8 cellular contexts compared by ENCODE assay signal in the genomic region with DNA sequence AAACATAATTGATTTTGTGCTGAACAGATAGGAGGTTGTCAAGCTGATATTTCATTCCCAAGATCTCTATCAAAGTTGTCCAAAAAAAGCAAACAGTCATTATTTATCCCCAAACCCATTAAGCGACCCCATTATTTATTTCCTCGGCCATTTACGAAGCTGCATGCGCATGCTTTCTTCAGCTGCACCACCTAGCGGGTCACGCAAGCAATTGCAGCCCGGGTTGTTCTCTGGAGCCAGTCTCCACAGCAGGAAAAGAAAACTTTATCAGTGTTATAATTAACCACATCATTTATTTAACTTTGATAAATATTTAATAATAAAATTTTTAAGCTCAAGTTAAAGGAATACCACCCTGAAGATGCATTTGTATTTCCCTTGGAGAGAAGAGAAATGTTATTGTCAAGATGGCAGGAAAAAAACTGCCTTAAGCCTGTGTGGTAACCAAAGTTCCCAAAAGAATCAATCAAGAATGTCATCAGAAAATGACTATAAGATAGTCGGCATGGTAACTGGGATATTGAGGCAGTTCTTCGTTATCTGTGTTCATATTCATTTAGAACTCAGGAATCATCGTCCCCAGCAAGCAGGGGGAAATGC.
A peak's percentile ranks its signal among the peaks of the same experiment; 100 is the strongest.
DNase-seq lines count a peak whose midpoint lies in the region; ATAC-seq and TF ChIP-seq lines count a peak whose summit lies in the region.

No MANE protein-coding gene starts in this region.

- intact Hi-C loops in activated T-helper 1 cell treated with anti-CD3 and anti-CD28 coated beads, Interleukin-12 subunit alpha, Interleukin-12 subunit beta, Interleukin-2, Interleukin-4 antibody, amounts not matched to agents 30 ng/mL and 10 ng/mL and 1 ng/mL, durations not matched to agents 14 hours and 24 hours and 36 hours (cut with micrococcal nuclease): loop anchor here (1.0 kb wide), 1 partner anchor 1081 kb away; no protein-coding TSS in a partner anchor

- no peak overlapping the region for H3K27ac ChIP-seq in C4-2B

- peak; percentile 80 for ATAC-seq in GM18870 (IDR thresholded peaks at IDR 0.05; ENCODE audit: unreplicated experiment)
- ATAC-seq in HG03097 (IDR thresholded peaks at IDR 0.05; ENCODE audit: low FRiP score, unreplicated experiment): peak; percentile 88
- peak; percentile 37 for ATAC-seq in activated T-helper 17 cell treated with anti-CD3 and anti-CD28 coated beads, Interleukin-2, amount 50 U/mL, for 72 hours (replicated peaks)

- no peak overlapping the region for H3K27ac Mint-ChIP-seq in activated T-helper 17 cell treated with anti-CD3 and anti-CD28 coated beads, Interleukin-2, amount 50 U/mL, for 72 hours
- peak overlapping the region; percentile 41 for H3K27ac Mint-ChIP-seq in progenitor cell of endocrine pancreas
- no peak overlapping the region for H3K27ac Mint-ChIP-seq in activated T-helper 1 cell treated with anti-CD3 and anti-CD28 coated beads, Interleukin-12 subunit alpha, Interleukin-12 subunit beta, Interleukin-2, Interleukin-4 antibody, amounts not matched to agents 30 ng/mL and 10 ng/mL and 1 ng/mL, durations not matched to agents 14 hours and 24 hours and 36 hours

- no peaks in the 10 kb centered on the region for H3K36me3 Mint-ChIP-seq in activated T-helper 17 cell treated with anti-CD3 and anti-CD28 coated beads, Interleukin-2, amount 50 U/mL, for 72 hours (ENCODE audit: low read depth)
- no peaks in the 10 kb centered on the region for H3K36me3 Mint-ChIP-seq in progenitor cell of endocrine pancreas (ENCODE audit: insufficient read depth)
- no peaks in the 10 kb centered on the region for H3K36me3 Mint-ChIP-seq in activated T-helper 1 cell treated with anti-CD3 and anti-CD28 coated beads, Interleukin-12 subunit alpha, Interleukin-12 subunit beta, Interleukin-2, Interleukin-4 antibody, amounts not matched to agents 30 ng/mL and 10 ng/mL and 1 ng/mL, durations not matched to agents 14 hours and 24 hours and 36 hours (ENCODE audit: low read depth)

- peak; percentile 9 for DNase-seq in NCI-H774 (lab: John Stamatoyannopoulos, UW)
- peak; percentile 24 for DNase-seq in foreskin melanocyte
- DNase-seq in progenitor cell of endocrine pancreas (ENCODE audit: low spot score, unreplicated experiment): peak; percentile 41
- no peak for DNase-seq in activated T-helper 1 cell treated with anti-CD3 and anti-CD28 coated beads, Interleukin-12 subunit alpha, Interleukin-12 subunit beta, Interleukin-2, Interleukin-4 antibody, amounts not matched to agents 30 ng/mL and 10 ng/mL and 1 ng/mL, durations not matched to agents 14 hours and 24 hours and 36 hours (ENCODE audit: low spot score)

- TF ChIP-seq CTCF in C4-2B (conservative IDR thresholded peaks at IDR 0.05) (peak; percentile 95), progenitor cell of endocrine pancreas (IDR thresholded peaks at IDR 0.05; ENCODE audit: unreplicated experiment) (peak; percentile 97)

- H3K4me3 Mint-ChIP-seq in activated T-helper 17 cell treated with anti-CD3 and anti-CD28 coated beads, Interleukin-2, amount 50 U/mL, for 72 hours: peak overlapping the region; percentile 1
- no peak overlapping the region for H3K4me3 Mint-ChIP-seq in progenitor cell of endocrine pancreas (ENCODE audit: low read depth)
- H3K4me3 Mint-ChIP-seq in activated T-helper 1 cell treated with anti-CD3 and anti-CD28 coated beads, Interleukin-12 subunit alpha, Interleukin-12 subunit beta, Interleukin-2, Interleukin-4 antibody, amounts not matched to agents 30 ng/mL and 10 ng/mL and 1 ng/mL, durations not matched to agents 14 hours and 24 hours and 36 hours: no peak overlapping the region

- no peaks in the 10 kb centered on the region for H3K27me3 Mint-ChIP-seq in activated T-helper 17 cell treated with anti-CD3 and anti-CD28 coated beads, Interleukin-2, amount 50 U/mL, for 72 hours
- no peaks in the 10 kb centered on the region for H3K27me3 Mint-ChIP-seq in progenitor cell of endocrine pancreas
- H3K27me3 Mint-ChIP-seq in activated T-helper 1 cell treated with anti-CD3 and anti-CD28 coated beads, Interleukin-12 subunit alpha, Interleukin-12 subunit beta, Interleukin-2, Interleukin-4 antibody, amounts not matched to agents 30 ng/mL and 10 ng/mL and 1 ng/mL, durations not matched to agents 14 hours and 24 hours and 36 hours (ENCODE audit: insufficient read depth): peaks cover 2% of the 10 kb centered on the region

- H3K4me1 Mint-ChIP-seq in activated T-helper 17 cell treated with anti-CD3 and anti-CD28 coated beads, Interleukin-2, amount 50 U/mL, for 72 hours: peaks cover 4% of the 10 kb centered on the region
- H3K4me1 Mint-ChIP-seq in progenitor cell of endocrine pancreas (ENCODE audit: low read depth): peaks cover 36% of the 10 kb centered on the region
- H3K4me1 Mint-ChIP-seq in activated T-helper 1 cell treated with anti-CD3 and anti-CD28 coated beads, Interleukin-12 subunit alpha, Interleukin-12 subunit beta, Interleukin-2, Interleukin-4 antibody, amounts not matched to agents 30 ng/mL and 10 ng/mL and 1 ng/mL, durations not matched to agents 14 hours and 24 hours and 36 hours (ENCODE audit: low read depth): no peaks in the 10 kb centered on the region

- H3K9me3 Mint-ChIP-seq in activated T-helper 17 cell treated with anti-CD3 and anti-CD28 coated beads, Interleukin-2, amount 50 U/mL, for 72 hours: no peaks in the 10 kb centered on the region
- H3K9me3 Mint-ChIP-seq in progenitor cell of endocrine pancreas (ENCODE audit: low read depth): no peaks in the 10 kb centered on the region
- no peaks in the 10 kb centered on the region for H3K9me3 Mint-ChIP-seq in activated T-helper 1 cell treated with anti-CD3 and anti-CD28 coated beads, Interleukin-12 subunit alpha, Interleukin-12 subunit beta, Interleukin-2, Interleukin-4 antibody, amounts not matched to agents 30 ng/mL and 10 ng/mL and 1 ng/mL, durations not matched to agents 14 hours and 24 hours and 36 hours

Comparison
In these comparisons a context has a peak if more than half of its experiments do, and no peak if none do; other contexts are left out.
1. ATAC-seq: peak in every context shown above with its lines; median percentile 88 in HG03097; 80 in GM18870; 37 in activated T-helper 17 cell treated with anti-CD3 and anti-CD28 coated beads, Interleukin-2, amount 50 U/mL, for 72 hours.